17 cellular contexts compared by ENCODE assay signal in genomic region chr2:661215-661635, GRCh38. TPM values are rescaled to one million over a fixed set of nuclear protein-coding genes. Genes with fewer than 3 reads are reported as not detected.
A peak's percentile ranks its signal among the peaks of the same experiment; 100 is the strongest.
DNase-seq lines count a peak whose midpoint lies in the region; ATAC-seq, FAIRE-seq and TF ChIP-seq lines count a peak whose summit lies in the region.
"Had no signal": no experiment of that assay in that cellular context is flagged by ENCODE, and none has a peak within 500 bp of the region (broad histone marks: within the 10 kb centered on the region; RNA-seq: fewer than 3 reads in every experiment).

No MANE protein-coding gene starts in this region.

- H3K27ac ChIP-seq in Panc1 (ENCODE audit: low read length), result no peak overlapping the region
- no peak overlapping the region for H3K27ac ChIP-seq in HepG2 (ENCODE audit: extremely low read length, insufficient read depth, low read length)
- H3K27ac ChIP-seq: 22Rv1; BLaER1 treated with 17β-estradiol and CSF1 and Interleukin-3, amounts not matched to agents 10 nM and 100 nM had no signal

- H3K4me3 ChIP-seq in Panc1 (ENCODE audit: low read depth in 2 of 2, low read length in 2 of 2) (no peak overlapping the region), HepG2 (replicated peaks in 1 of 3; ENCODE audit: insufficient read depth in 1 of 3, low read depth in 2 of 3, low read length in 3 of 3) (no peak overlapping the region)
- H3K4me3 ChIP-seq: BLaER1 treated with 17β-estradiol and CSF1 and Interleukin-3, amounts not matched to agents 10 nM and 100 nM; HAP-1 had no signal

- in situ Hi-C loops in Panc1 (cut with HindIII; ENCODE audit: low pct_unique_long_range_greater_than_20kb, low sequenced_read_pairs), result no loop called here
- in situ Hi-C loops in HepG2 (cut with HindIII; ENCODE audit: extremely low pct_ligation_motif_present, low pct_unique_long_range_greater_than_20kb), result no loop called here

- no TSS peak for BruUV-seq in Panc1 (replicated peaks; lab: Mats Ljungman, UMichigan)
- BruUV-seq in HepG2 (replicated peaks; lab: Mats Ljungman, UMichigan), result no TSS peak

- TF ChIP-seq RAD21 in HepG2 (CRISPR knock-in tag; IDR thresholded peaks at IDR 0.05), result no peak

- TF ChIP-seq CTCF in Panc1 (IDR thresholded peaks at IDR 0.05) (no peak), HepG2 (CRISPR knock-in tag; IDR thresholded peaks at IDR 0.05) (no peak)

- no peaks in the 10 kb centered on the region for H3K4me1 ChIP-seq in Panc1 (ENCODE audit: control insufficient read depth, insufficient read depth, low read length)
- no peaks in the 10 kb centered on the region for H3K4me1 ChIP-seq in HepG2 (ENCODE audit: insufficient read depth, low read length)
- H3K4me1 ChIP-seq: HAP-1 had no signal

- H3K9ac ChIP-seq in HepG2 (ENCODE audit: insufficient read depth, low read depth, low read length), result no peak overlapping the region
- H3K9ac ChIP-seq: BLaER1 treated with 17β-estradiol and CSF1 and Interleukin-3, amounts not matched to agents 10 nM and 100 nM had no signal

- 0 out of 2 replicates have a peak, but pooled peaks have one; percentile 32 for ATAC-seq in Panc1
- peak; percentile 12; the same call in 2 of the 3 replicates for ATAC-seq in HepG2
- no peak for ATAC-seq in HG02840 (IDR thresholded peaks at IDR 0.05; ENCODE audit: low FRiP score, unreplicated experiment)

- H3K27me3 ChIP-seq in Panc1 (ENCODE audit: control insufficient read depth, insufficient read depth, low read length) (no peaks in the 10 kb centered on the region), HepG2 (ENCODE audit: control insufficient read depth in 1 of 2, insufficient read depth in 2 of 2, low read length in 2 of 2) (peaks cover 2 to 12% of the 10 kb centered on the region in 2 experiments; a peak in 3 of 5 replicates)
- H3K27me3 ChIP-seq: BLaER1 treated with 17β-estradiol and CSF1 and Interleukin-3, amounts not matched to agents 10 nM and 100 nM had no signal

- CTCF ChIA-PET in Panc1 (lab: Charles Lee) (no interaction called here), HepG2 (lab: Yijun Ruan, JAX; ENCODE audit: low intra/inter-chr PET ratio, low total read pairs) (no interaction called here)

- FAIRE-seq in HepG2 (lab: Jason Lieb, UNC) (no peak), urothelium cell line (lab: Jason Lieb, UNC) (no peak)
- FAIRE-seq: GM12891, HTR-8/SVneo had no signal

- no peak overlapping the region for H3K4me2 ChIP-seq in HepG2 (ENCODE audit: low read depth, low read length)

- no peak for TF ChIP-seq EP300 in HepG2 (IDR thresholded peaks at IDR 0.05; ENCODE audit: low read depth in 2 of 2, low read length in 2 of 2)
- no peak for TF ChIP-seq EP300 in HepG2 (CRISPR knock-in tag; IDR thresholded peaks at IDR 0.05; ENCODE audit: borderline replicate concordance)

- H2AFZ ChIP-seq in HepG2 (ENCODE audit: low read length), result no peak overlapping the region

- intact Hi-C loops in Panc1 (cut with micrococcal nuclease; ENCODE audit: unreplicated experiment) (no loop called here), HepG2 (cut with micrococcal nuclease; ENCODE audit: unreplicated experiment) (no loop called here)

- H3K9me3 ChIP-seq in Panc1 (ENCODE audit: control insufficient read depth, insufficient read depth, low read depth, low read length) (peaks cover 6% of the 10 kb centered on the region; the same call in 1 of the 2 replicates), HepG2 (ENCODE audit: low read length) (no peaks in the 10 kb centered on the region)
- H3K9me3 ChIP-seq: HAP-1 had no signal

- peak; percentile 19 for DNase-seq in activated CD8-positive, alpha-beta memory T cell treated with anti-CD3 and anti-CD28 coated beads for 24 hours
- no peak for DNase-seq in activated CD8-positive, alpha-beta memory T cell treated with anti-CD3 and anti-CD28 coated beads, Interleukin-2, amount 50 U/mL, for 4 hours
- DNase-seq in Panc1 (ENCODE audit: low read depth, low spot score), result no peak
- DNase-seq in HepG2 (ENCODE audit: low spot score), result no peak
- DNase-seq in T1000 (lab: John Stamatoyannopoulos, UW), result no peak
- DNase-seq in urothelium cell line (ENCODE audit: low spot score), result no peak
- DNase-seq: AML-193; CD4-positive, CD25-positive, alpha-beta regulatory T cell; DMS53; GOT3; HFFc6 had no signal

- no peak for TF ChIP-seq POLR2A in HepG2 (IDR thresholded peaks at IDR 0.05; ENCODE audit: insufficient read depth in 1 of 2, low read depth in 2 of 2, low read length in 2 of 2)

- H3K79me2 ChIP-seq in HepG2 (ENCODE audit: insufficient read depth, low read length), result no peaks in the 10 kb centered on the region

- WGBS in HepG2 (ENCODE audit: low lambda C conversion rate), result 89% methylated on average over 16 of the region's 16 CpGs

- H4K20me1 ChIP-seq in HepG2 (ENCODE audit: insufficient read depth, low read length), result no peaks in the 10 kb centered on the region

- POLR2A ChIA-PET in Panc1 (lab: Charles Lee) (no interaction called here), HepG2 (lab: Yijun Ruan, JAX) (no interaction called here)

- no peaks in the 10 kb centered on the region; the same call in 1 of the 2 replicates for H3K36me3 ChIP-seq in Panc1 (ENCODE audit: control insufficient read depth, insufficient read depth, low read length)
- H3K36me3 ChIP-seq in HepG2 (replicated peaks in 1 of 2; ENCODE audit: control insufficient read depth in 1 of 2, insufficient read depth in 2 of 2, low read length in 2 of 2), result peaks cover under 1 to 4% of the 10 kb centered on the region in 2 experiments; a peak in 3 of 5 replicates
- H3K36me3 ChIP-seq: HAP-1 had no signal

TF ChIP-seq in HepG2, 621 proteins besides CTCF, POLR2A, EP300 and RAD21:
- TF ChIP-seq POGZ (CRISPR knock-in tag; IDR thresholded peaks at IDR 0.05), result no peak
- TF ChIP-seq NFE2 (CRISPR knock-in tag; IDR thresholded peaks at IDR 0.05), result no peak
- TF ChIP-seq FIP1L1 (IDR thresholded peaks at IDR 0.05; ENCODE audit: borderline replicate concordance, insufficient read depth, low read depth, low read length), result no peak
- no peak for TF ChIP-seq KDM1A (CRISPR knock-in tag; IDR thresholded peaks at IDR 0.05)
- no peak for TF ChIP-seq ZFX (CRISPR knock-in tag; IDR thresholded peaks at IDR 0.05; ENCODE audit: low read depth)
- TF ChIP-seq ZBTB46 (CRISPR knock-in tag; IDR thresholded peaks at IDR 0.05; ENCODE audit: borderline replicate concordance), result no peak
- TF ChIP-seq RELA (CRISPR knock-in tag; IDR thresholded peaks at IDR 0.05), result no peak
- TF ChIP-seq SRSF4 (IDR thresholded peaks at IDR 0.05; ENCODE audit: low read depth, low read length, poor library complexity, severe bottlenecking), result no peak
- no peak for TF ChIP-seq SOX6 (IDR thresholded peaks at IDR 0.05)
- no peak for TF ChIP-seq SOX6 (CRISPR knock-in tag; IDR thresholded peaks at IDR 0.05)
- no peak for TF ChIP-seq ZFYVE20 (CRISPR knock-in tag; IDR thresholded peaks at IDR 0.05; ENCODE audit: borderline replicate concordance, low read depth)
- 0 out of 2 replicates have a peak, but pooled peaks have one; percentile 36 for TF ChIP-seq KLF13 (CRISPR knock-in tag; IDR thresholded peaks at IDR 0.05)
- TF ChIP-seq MAX (IDR thresholded peaks at IDR 0.05), result no peak
- peak; percentile 97 for TF ChIP-seq ZNF263 (CRISPR knock-in tag; IDR thresholded peaks at IDR 0.05)
- peak; percentile 33 for TF ChIP-seq AGO2 (optimal IDR thresholded peaks at IDR 0.05; ENCODE audit: low read depth, low read length)
- no peak for TF ChIP-seq ZNF446 (CRISPR knock-in tag; IDR thresholded peaks at IDR 0.05)

RNA-seq across cellular contexts. Expression of gene TMEM18, which starts 16.0 kb away (rescaled TPM):
- total RNA-seq in Panc1 (2021; ENCODE audit: unreplicated experiment), result 49.6 TPM
- polyA plus RNA-seq in Panc1 (2012; ENCODE audit: insufficient read length), result 56.4 TPM
- 39.7 and 45.9 TPM in 2 replicates for total RNA-seq in HepG2 (2016; rRNA removed; fragmentation: Illumina TruSeq; extraction: Trizol)
- total RNA-seq in HepG2 (2016; cell fraction: cytosol; rRNA removed; fragmentation: Illumina TruSeq; extraction: Trizol; ENCODE audit: low read depth), result 26.8 and 30.8 TPM in 2 replicates
- 36.9 and 47.1 TPM in 2 replicates for total RNA-seq in HepG2 (2016; cell fraction: insoluble cytoplasmic fraction; rRNA removed; fragmentation: Illumina TruSeq; extraction: Trizol)
- 43.7 and 45.0 TPM in 2 replicates for total RNA-seq in HepG2 (2016; cell fraction: membrane; rRNA removed; fragmentation: Illumina TruSeq; extraction: Trizol)
- 27.3 and 30.5 TPM in 2 replicates for total RNA-seq in HepG2 (2016; cell fraction: nucleus; rRNA removed; fragmentation: Illumina TruSeq; extraction: Trizol)
- 32.1 and 49.4 TPM in 2 replicates for polyA plus RNA-seq in HepG2 (2011; rRNA removed)
- polyA plus RNA-seq in HepG2 (2011; cell fraction: cytosol; rRNA removed), result 33.5 and 39.5 TPM in 2 replicates
- polyA plus RNA-seq in HepG2 (2011; cell fraction: nucleus; rRNA removed), result 29.6 and 38.2 TPM in 2 replicates
- 36.5 and 48.1 TPM in 2 replicates for polyA plus RNA-seq in HepG2 (2012)
- 37.2 and 42.5 TPM in 2 replicates for polyA plus RNA-seq in HepG2 (2016; cell fraction: cytosol; fragmentation: Illumina TruSeq; extraction: Trizol; ENCODE audit: low read depth)
- polyA plus RNA-seq in HepG2 (2016; cell fraction: insoluble cytoplasmic fraction; fragmentation: Illumina TruSeq; extraction: Trizol; ENCODE audit: low read depth), result 36.2 and 38.9 TPM in 2 replicates
- 38.3 and 46.2 TPM in 2 replicates for polyA plus RNA-seq in HepG2 (2016; cell fraction: membrane; fragmentation: Illumina TruSeq; extraction: Trizol; ENCODE audit: low read depth)
- polyA plus RNA-seq in HepG2 (2016; cell fraction: nucleus; fragmentation: Illumina TruSeq; extraction: Trizol; ENCODE audit: insufficient read depth, low read depth), result 49.7 and 63.7 TPM in 2 replicates
- polyA minus RNA-seq in HepG2 (2011; rRNA and poly(A)+ RNA removed; ENCODE audit: low replicate concordance), result 19.9 and 51.6 TPM in 2 replicates
- 14.5 and 14.9 TPM in 2 replicates for polyA minus RNA-seq in HepG2 (2011; cell fraction: cytosol; rRNA and poly(A)+ RNA removed)
- polyA minus RNA-seq in HepG2 (2011; cell fraction: nucleus; rRNA and poly(A)+ RNA removed), result 39.4 and 50.0 TPM in 2 replicates
